ENCODE assay signal across 9 cellular contexts in genomic region chr12:29222200-29222599, GRCh38.
"Had no signal": no experiment of that assay in that cellular context is flagged by ENCODE, and none has a peak within 500 bp of the region (broad histone marks: within the 10 kb centered on the region; RNA-seq: fewer than 3 reads in every experiment).

No MANE protein-coding gene starts in this region.

- H3K27me3 Mint-ChIP-seq: IgD-negative memory B cell had no signal

- H3K4me1 Mint-ChIP-seq: IgD-negative memory B cell had no signal

- ATAC-seq: HepG2 had no signal

- DNase-seq: GM23248, GOT3, H9, HCEC 1CT, HFFc6, Kasumi-1, KG1 had no signal

- H3K4me3 Mint-ChIP-seq: H9, HFFc6, IgD-negative memory B cell had no signal

- H3K27ac Mint-ChIP-seq: H9, HFFc6, IgD-negative memory B cell had no signal

- H3K9me3 Mint-ChIP-seq: HFFc6 had no signal

- H3K4me3 ChIP-seq: GM23248 had no signal

- H3K27ac ChIP-seq: GM23248 had no signal
